Comparison of ENCODE assay signal across 21 cellular contexts in the genomic region with DNA sequence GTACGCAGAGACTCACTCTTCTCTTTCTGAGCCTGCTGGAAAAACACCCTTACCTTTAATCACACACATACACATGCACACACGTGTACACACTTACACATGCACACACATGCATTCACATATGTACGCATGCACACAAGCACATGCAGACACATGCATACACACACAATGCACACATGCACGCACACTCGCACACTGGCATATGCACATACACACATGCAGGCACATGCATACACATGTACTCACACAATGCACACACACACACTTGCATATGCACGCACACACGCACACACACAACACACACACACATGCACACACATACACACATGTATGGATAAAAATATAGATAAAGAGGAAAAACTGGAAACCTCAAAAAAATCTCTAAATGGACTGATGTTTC.
DNase-seq lines count a peak whose midpoint lies in the region; FAIRE-seq and TF ChIP-seq lines count a peak whose summit lies in the region.
"Had no signal": no experiment of that assay in that cellular context is flagged by ENCODE, and none has a peak within 500 bp of the region (broad histone marks: within the 10 kb centered on the region; RNA-seq: fewer than 3 reads in every experiment).

No MANE protein-coding gene starts in this region.

- no peaks in the 10 kb centered on the region for H3K79me1 ChIP-seq in neuronal stem cell (ENCODE audit: low read depth, low read length)

- WGBS in neuronal stem cell (ENCODE audit: extremely low coverage in 2 of 2, insufficient read length in 2 of 2, insufficient replicate concordance in 1 of 2), 2 donors = no CpG with 5 or more reads among the region's 7 CpGs
- 88% methylated on average over 7 of the region's 7 CpGs for WGBS in suprapubic skin

- H3K4ac ChIP-seq in neuronal stem cell (ENCODE audit: low read length) = no peak overlapping the region

- peak overlapping the region; percentile 80 for H3K18ac ChIP-seq in neuronal stem cell (ENCODE audit: low read length)

- H4K91ac ChIP-seq in neuronal stem cell (ENCODE audit: low read depth, low read length, poor library complexity) = no peak overlapping the region

- H2AK5ac ChIP-seq in neuronal stem cell (ENCODE audit: low read depth, low read length) = no peak overlapping the region

- H3K4me1 ChIP-seq in HEK293 (ENCODE audit: control insufficient read depth, insufficient read depth, low read length) = no peaks in the 10 kb centered on the region
- H3K4me1 ChIP-seq in endocrine pancreas (ENCODE audit: control insufficient read depth, insufficient read depth, low read length) = no peaks in the 10 kb centered on the region
- H3K4me1 ChIP-seq in neuronal stem cell (ENCODE audit: control insufficient read depth in 2 of 2, insufficient read depth in 1 of 2, low read depth in 1 of 2, low read length in 2 of 2) = peaks cover 0 to 4% of the 10 kb centered on the region in 2 donors
- no peaks in the 10 kb centered on the region for H3K4me1 ChIP-seq in suprapubic skin
- H3K4me1 ChIP-seq: SJCRH30 had no signal

- peak; percentile 92 for FAIRE-seq in bronchial epithelial cell (lab: Jason Lieb, UNC)
- FAIRE-seq: A204.1, G401.6, GM12892 had no signal

- no peak for TF ChIP-seq POLR2A in suprapubic skin (IDR thresholded peaks at IDR 0.05)

- POLR2A ChIA-PET in HEK293 (lab: Yijun Ruan, JAX) = no interaction called here

- H4K8ac ChIP-seq in neuronal stem cell (ENCODE audit: low read depth, low read length) = peak overlapping the region; percentile 9

- H3K27me3 ChIP-seq in bronchial epithelial cell (ENCODE audit: control insufficient read depth, insufficient read depth, low read length) = no peaks in the 10 kb centered on the region
- H3K27me3 ChIP-seq in endocrine pancreas (ENCODE audit: control insufficient read depth, insufficient read depth, low read length) = no peaks in the 10 kb centered on the region
- peaks cover 0 to 2% (median 0%) of the 10 kb centered on the region in 3 experiments for H3K27me3 ChIP-seq in neuronal stem cell (ENCODE audit: control insufficient read depth in 3 of 3, insufficient read depth in 3 of 3, low read depth in 1 of 3, low read length in 3 of 3)
- no peaks in the 10 kb centered on the region for H3K27me3 ChIP-seq in suprapubic skin
- H3K27me3 ChIP-seq: MG63, SJCRH30 had no signal

- H3K4me3 ChIP-seq in HEK293 (ENCODE audit: low read depth, low read length) (no peak overlapping the region), bronchial epithelial cell (ENCODE audit: low read depth, low read length) (no peak overlapping the region), endocrine pancreas (ENCODE audit: control insufficient read depth, insufficient read depth, low read length) (peak overlapping the region; percentile 28), neuronal stem cell (ENCODE audit: low read length in 2 of 2) (peak overlapping the region in 1 of 2 donors; percentile 63), suprapubic skin (no peak overlapping the region)
- H3K4me3 ChIP-seq: MG63, PC-9, SJCRH30 had no signal

- TF ChIP-seq EP300 in suprapubic skin (IDR thresholded peaks at IDR 0.05) = no peak

- H2AFZ ChIP-seq in neuronal stem cell (ENCODE audit: low read length) = no peak overlapping the region
- H2AFZ ChIP-seq: PC-9 had no signal

- H3K23ac ChIP-seq in neuronal stem cell (ENCODE audit: low read depth, low read length, poor library complexity) = peak overlapping the region; percentile 89

- no peak overlapping the region for H3K4me2 ChIP-seq in neuronal stem cell (ENCODE audit: insufficient read depth, low read length, poor library complexity, severe bottlenecking)
- H3K4me2 ChIP-seq: PC-9 had no signal

- no peak overlapping the region for H2BK120ac ChIP-seq in neuronal stem cell (ENCODE audit: low read depth, low read length)

- no peak overlapping the region for H3K9ac ChIP-seq in endocrine pancreas (ENCODE audit: control insufficient read depth, insufficient read depth, low read length)
- H3K9ac ChIP-seq in neuronal stem cell (ENCODE audit: low read depth, low read length, poor library complexity) = peak overlapping the region; percentile 93

- H3K27ac ChIP-seq in HEK293 (ENCODE audit: extremely low read depth, low read depth, low read length) (no peak overlapping the region), neuronal stem cell (replicated peaks; ENCODE audit: low read length) (no peak overlapping the region), suprapubic skin (no peak overlapping the region)
- H3K27ac ChIP-seq: PC-9, SJCRH30 had no signal

- H3K14ac ChIP-seq in neuronal stem cell (ENCODE audit: low read length) = peak overlapping the region; percentile 100

- CTCF ChIA-PET in HEK293 (lab: Yijun Ruan, JAX) = no interaction called here

- no peak overlapping the region for H2BK12ac ChIP-seq in neuronal stem cell (ENCODE audit: low read length)

- H3K9me3 ChIP-seq in HEK293 (ENCODE audit: control insufficient read depth, insufficient read depth, low read depth, low read length) = no peaks in the 10 kb centered on the region
- no peaks in the 10 kb centered on the region for H3K9me3 ChIP-seq in endocrine pancreas (ENCODE audit: control insufficient read depth, low read length)
- peaks cover 0 to 8% of the 10 kb centered on the region in 2 donors for H3K9me3 ChIP-seq in neuronal stem cell (replicated peaks in 1 of 2; ENCODE audit: control insufficient read depth in 2 of 2, insufficient read depth in 1 of 2, low read depth in 1 of 2, low read length in 2 of 2)
- H3K9me3 ChIP-seq in suprapubic skin = no peaks in the 10 kb centered on the region
- H3K9me3 ChIP-seq: MG63, SJCRH30 had no signal

- H3K36me3 ChIP-seq in HEK293 (ENCODE audit: control insufficient read depth in 2 of 2, insufficient read depth in 1 of 2, low read length in 2 of 2) (no peaks in the 10 kb centered on the region), bronchial epithelial cell (ENCODE audit: control insufficient read depth, insufficient read depth, low read length) (no peaks in the 10 kb centered on the region), endocrine pancreas (ENCODE audit: control insufficient read depth, insufficient read depth, low read length) (no peaks in the 10 kb centered on the region), neuronal stem cell (replicated peaks in 1 of 2; ENCODE audit: control insufficient read depth in 2 of 2, insufficient read depth in 2 of 2, low read length in 2 of 2) (no peaks in the 10 kb centered on the region), suprapubic skin (no peaks in the 10 kb centered on the region)
- H3K36me3 ChIP-seq: MG63, SJCRH30 had no signal

- TF ChIP-seq CTCF in HEK293 (tag by site-specific recombination; IDR thresholded peaks at IDR 0.05) (no peak), bronchial epithelial cell (IDR thresholded peaks at IDR 0.05; ENCODE audit: insufficient read depth, low read length, severe bottlenecking) (no peak), suprapubic skin (IDR thresholded peaks at IDR 0.05) (no peak)

- no peak overlapping the region for H2BK5ac ChIP-seq in neuronal stem cell (ENCODE audit: low read length)

- DNase-seq in bronchial epithelial cell (ENCODE audit: low read depth) = no peak
- DNase-seq in neuronal stem cell (ENCODE audit: low spot score) = no peak
- no peak for DNase-seq in GF-D8 (lab: John Stamatoyannopoulos, UW)
- DNase-seq in suprapubic skin (ENCODE audit: low spot score in 2 of 2) = no peak
- no peak for DNase-seq in effector CD8-positive, alpha-beta T cell (lab: John Stamatoyannopoulos, UW)
- DNase-seq: C1 segment of cervical spinal cord; CD4-positive, alpha-beta memory T cell; COR-L47; KG1; MG63; NCI-H1105 treated with DMSO at 0.1 percent for 48 hours; NCI-H2029; NCI-H446; NCI-H524 treated with DMSO at 0.1 percent for 48 hours; PC-9; SJCRH30 had no signal

- H2BK15ac ChIP-seq in neuronal stem cell (ENCODE audit: low read length) = no peak overlapping the region

TF ChIP-seq in HEK293, 187 proteins besides CTCF, POLR2A, EP300 and RAD21:
- TF ChIP-seq, protein P1, sequence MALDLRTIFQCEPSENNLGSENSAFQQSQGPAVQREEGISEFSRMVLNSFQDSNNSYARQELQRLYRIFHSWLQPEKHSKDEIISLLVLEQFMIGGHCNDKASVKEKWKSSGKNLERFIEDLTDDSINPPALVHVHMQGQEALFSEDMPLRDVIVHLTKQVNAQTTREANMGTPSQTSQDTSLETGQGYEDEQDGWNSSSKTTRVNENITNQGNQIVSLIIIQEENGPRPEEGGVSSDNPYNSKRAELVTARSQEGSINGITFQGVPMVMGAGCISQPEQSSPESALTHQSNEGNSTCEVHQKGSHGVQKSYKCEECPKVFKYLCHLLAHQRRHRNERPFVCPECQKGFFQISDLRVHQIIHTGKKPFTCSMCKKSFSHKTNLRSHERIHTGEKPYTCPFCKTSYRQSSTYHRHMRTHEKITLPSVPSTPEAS (tag by site-specific recombination; IDR thresholded peaks at IDR 0.05) = peak; percentile 64
- no peak for TF ChIP-seq ZNF121 (tag by site-specific recombination; IDR thresholded peaks at IDR 0.05)
- TF ChIP-seq ZNF514 (tag by site-specific recombination; IDR thresholded peaks at IDR 0.05) = no peak
